In genomic region chr1:197675475-197676324, GRCh38 we compare ENCODE assay signal across 1 cellular context.
TF ChIP-seq lines count a peak whose summit lies in the region.

No MANE protein-coding gene starts in this region.

TF ChIP-seq in WTC11, 78 proteins besides CTCF, POLR2A, EP300 and RAD21 (continued from another document):
- TF ChIP-seq CDX4 (CRISPR knock-in tag; IDR thresholded peaks at IDR 0.05; ENCODE audit: borderline replicate concordance) = no peak
